ENCODE assay signal across 1 cellular context in the genomic region with DNA sequence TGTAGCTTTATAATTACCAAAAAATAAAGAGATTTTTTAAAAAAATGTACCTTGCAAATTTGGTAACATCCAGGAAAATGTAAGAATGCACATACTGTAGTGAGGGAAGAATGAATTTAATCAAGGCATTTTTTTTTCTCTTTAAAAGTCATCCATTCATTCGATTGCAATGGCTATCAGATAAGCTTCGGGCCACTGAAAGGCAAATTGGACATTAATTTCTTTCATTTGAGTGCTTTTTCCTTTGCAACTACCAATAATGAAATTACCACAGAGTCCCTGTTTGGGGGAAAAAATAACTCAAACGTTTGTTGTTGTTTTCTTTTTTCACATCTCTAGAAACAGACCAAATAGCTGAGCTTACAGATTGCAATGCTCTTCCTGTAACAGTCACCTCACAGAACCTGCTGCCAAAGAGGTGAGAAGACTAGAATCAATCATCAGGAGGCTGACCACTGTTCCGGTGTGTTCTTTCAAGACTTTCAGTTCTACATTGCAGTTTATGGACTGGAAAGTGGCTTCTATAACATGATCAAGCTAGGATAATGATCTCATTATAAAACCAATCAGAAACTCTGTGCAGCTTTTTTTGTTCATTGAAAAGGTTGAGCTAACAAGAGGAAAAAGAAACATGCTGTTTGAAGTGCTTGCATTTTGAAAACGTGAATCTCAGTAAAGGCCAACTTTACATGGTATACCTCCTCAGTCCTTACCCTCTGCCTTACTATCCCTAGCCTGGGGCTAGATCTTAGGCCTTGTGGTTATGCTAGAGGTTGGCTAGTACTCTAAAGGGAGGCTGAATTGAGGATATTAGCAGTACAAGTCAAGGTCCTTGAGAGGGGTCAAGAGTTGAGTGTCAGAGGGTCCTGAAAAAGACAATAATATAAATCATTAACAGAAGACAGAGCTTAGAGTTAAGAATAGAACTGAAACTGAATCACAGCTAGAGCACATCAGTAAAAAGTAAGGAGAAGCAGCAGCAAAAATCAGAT.
TF ChIP-seq lines count a peak whose summit lies in the region.

No MANE protein-coding gene starts in this region.

TF ChIP-seq in GM12878, 131 proteins besides CTCF, POLR2A, EP300 and RAD21 (continued from another document and continues in another):
- TF ChIP-seq, protein P1, sequence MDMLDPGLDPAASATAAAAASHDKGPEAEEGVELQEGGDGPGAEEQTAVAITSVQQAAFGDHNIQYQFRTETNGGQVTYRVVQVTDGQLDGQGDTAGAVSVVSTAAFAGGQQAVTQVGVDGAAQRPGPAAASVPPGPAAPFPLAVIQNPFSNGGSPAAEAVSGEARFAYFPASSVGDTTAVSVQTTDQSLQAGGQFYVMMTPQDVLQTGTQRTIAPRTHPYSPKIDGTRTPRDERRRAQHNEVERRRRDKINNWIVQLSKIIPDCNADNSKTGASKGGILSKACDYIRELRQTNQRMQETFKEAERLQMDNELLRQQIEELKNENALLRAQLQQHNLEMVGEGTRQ (IDR thresholded peaks at IDR 0.05; ENCODE audit: borderline replicate concordance, low read depth, low read length): no peak
- TF ChIP-seq NFYA (IDR thresholded peaks at IDR 0.05; ENCODE audit: borderline replicate concordance, low read depth, low read length) (no peak), NFIC (IDR thresholded peaks at IDR 0.05; ENCODE audit: low read depth, low read length) (no peak), ZNF622 (IDR thresholded peaks at IDR 0.05) (no peak), EZH2 (IDR thresholded peaks at IDR 0.05; ENCODE audit: borderline replicate concordance, control insufficient read depth, low read depth, low read length) (no peak), ATF7 (IDR thresholded peaks at IDR 0.05; ENCODE audit: low read depth) (peak; percentile 87), MEF2A (IDR thresholded peaks at IDR 0.05; ENCODE audit: insufficient read depth, low read depth, low read length) (no peak), E4F1 (IDR thresholded peaks at IDR 0.05; ENCODE audit: borderline replicate concordance, partially characterized antibody) (no peak), KDM1A (IDR thresholded peaks at IDR 0.05; ENCODE audit: borderline replicate concordance) (no peak), ELK1 (IDR thresholded peaks at IDR 0.05; ENCODE audit: low read depth, low read length) (no peak), MTA3 (IDR thresholded peaks at IDR 0.05; ENCODE audit: borderline replicate concordance, low read length) (no peak), BRCA1 (IDR thresholded peaks at IDR 0.05; ENCODE audit: low read depth, low read length) (no peak), ASH2L (IDR thresholded peaks at IDR 0.05; ENCODE audit: borderline replicate concordance, low read depth) (no peak), CHD1 (IDR thresholded peaks at IDR 0.05; ENCODE audit: low read depth, low read length) (no peak), REST (IDR thresholded peaks at IDR 0.05; ENCODE audit: low read depth, low read length) (no peak), TAF1 (IDR thresholded peaks at IDR 0.05; ENCODE audit: borderline replicate concordance, low read depth, low read length) (no peak), BMI1 (IDR thresholded peaks at IDR 0.05; ENCODE audit: borderline replicate concordance) (peak; percentile 62), ZNF592 (IDR thresholded peaks at IDR 0.05) (no peak), IKZF2 (IDR thresholded peaks at IDR 0.05) (peak; percentile 73 to 85; a peak in 3 of 4 replicates), CBX3 (IDR thresholded peaks at IDR 0.05; ENCODE audit: borderline replicate concordance, low read depth) (no peak), TARDBP (IDR thresholded peaks at IDR 0.05; ENCODE audit: borderline replicate concordance) (no peak), EGR1 (IDR thresholded peaks at IDR 0.05; ENCODE audit: borderline replicate concordance in 1 of 2, low read depth in 2 of 2, low read length in 2 of 2) (no peak), CBX5 (IDR thresholded peaks at IDR 0.05; ENCODE audit: low read depth) (no peak)
- TF ChIP-seq, protein P2, sequence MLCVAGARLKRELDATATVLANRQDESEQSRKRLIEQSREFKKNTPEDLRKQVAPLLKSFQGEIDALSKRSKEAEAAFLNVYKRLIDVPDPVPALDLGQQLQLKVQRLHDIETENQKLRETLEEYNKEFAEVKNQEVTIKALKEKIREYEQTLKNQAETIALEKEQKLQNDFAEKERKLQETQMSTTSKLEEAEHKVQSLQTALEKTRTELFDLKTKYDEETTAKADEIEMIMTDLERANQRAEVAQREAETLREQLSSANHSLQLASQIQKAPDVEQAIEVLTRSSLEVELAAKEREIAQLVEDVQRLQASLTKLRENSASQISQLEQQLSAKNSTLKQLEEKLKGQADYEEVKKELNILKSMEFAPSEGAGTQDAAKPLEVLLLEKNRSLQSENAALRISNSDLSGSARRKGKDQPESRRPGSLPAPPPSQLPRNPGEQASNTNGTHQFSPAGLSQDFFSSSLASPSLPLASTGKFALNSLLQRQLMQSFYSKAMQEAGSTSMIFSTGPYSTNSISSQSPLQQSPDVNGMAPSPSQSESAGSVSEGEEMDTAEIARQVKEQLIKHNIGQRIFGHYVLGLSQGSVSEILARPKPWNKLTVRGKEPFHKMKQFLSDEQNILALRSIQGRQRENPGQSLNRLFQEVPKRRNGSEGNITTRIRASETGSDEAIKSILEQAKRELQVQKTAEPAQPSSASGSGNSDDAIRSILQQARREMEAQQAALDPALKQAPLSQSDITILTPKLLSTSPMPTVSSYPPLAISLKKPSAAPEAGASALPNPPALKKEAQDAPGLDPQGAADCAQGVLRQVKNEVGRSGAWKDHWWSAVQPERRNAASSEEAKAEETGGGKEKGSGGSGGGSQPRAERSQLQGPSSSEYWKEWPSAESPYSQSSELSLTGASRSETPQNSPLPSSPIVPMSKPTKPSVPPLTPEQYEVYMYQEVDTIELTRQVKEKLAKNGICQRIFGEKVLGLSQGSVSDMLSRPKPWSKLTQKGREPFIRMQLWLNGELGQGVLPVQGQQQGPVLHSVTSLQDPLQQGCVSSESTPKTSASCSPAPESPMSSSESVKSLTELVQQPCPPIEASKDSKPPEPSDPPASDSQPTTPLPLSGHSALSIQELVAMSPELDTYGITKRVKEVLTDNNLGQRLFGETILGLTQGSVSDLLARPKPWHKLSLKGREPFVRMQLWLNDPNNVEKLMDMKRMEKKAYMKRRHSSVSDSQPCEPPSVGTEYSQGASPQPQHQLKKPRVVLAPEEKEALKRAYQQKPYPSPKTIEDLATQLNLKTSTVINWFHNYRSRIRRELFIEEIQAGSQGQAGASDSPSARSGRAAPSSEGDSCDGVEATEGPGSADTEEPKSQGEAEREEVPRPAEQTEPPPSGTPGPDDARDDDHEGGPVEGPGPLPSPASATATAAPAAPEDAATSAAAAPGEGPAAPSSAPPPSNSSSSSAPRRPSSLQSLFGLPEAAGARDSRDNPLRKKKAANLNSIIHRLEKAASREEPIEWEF (IDR thresholded peaks at IDR 0.05; ENCODE audit: insufficient replicate concordance, low read depth, low read length): no peak
- TF ChIP-seq, protein P3, sequence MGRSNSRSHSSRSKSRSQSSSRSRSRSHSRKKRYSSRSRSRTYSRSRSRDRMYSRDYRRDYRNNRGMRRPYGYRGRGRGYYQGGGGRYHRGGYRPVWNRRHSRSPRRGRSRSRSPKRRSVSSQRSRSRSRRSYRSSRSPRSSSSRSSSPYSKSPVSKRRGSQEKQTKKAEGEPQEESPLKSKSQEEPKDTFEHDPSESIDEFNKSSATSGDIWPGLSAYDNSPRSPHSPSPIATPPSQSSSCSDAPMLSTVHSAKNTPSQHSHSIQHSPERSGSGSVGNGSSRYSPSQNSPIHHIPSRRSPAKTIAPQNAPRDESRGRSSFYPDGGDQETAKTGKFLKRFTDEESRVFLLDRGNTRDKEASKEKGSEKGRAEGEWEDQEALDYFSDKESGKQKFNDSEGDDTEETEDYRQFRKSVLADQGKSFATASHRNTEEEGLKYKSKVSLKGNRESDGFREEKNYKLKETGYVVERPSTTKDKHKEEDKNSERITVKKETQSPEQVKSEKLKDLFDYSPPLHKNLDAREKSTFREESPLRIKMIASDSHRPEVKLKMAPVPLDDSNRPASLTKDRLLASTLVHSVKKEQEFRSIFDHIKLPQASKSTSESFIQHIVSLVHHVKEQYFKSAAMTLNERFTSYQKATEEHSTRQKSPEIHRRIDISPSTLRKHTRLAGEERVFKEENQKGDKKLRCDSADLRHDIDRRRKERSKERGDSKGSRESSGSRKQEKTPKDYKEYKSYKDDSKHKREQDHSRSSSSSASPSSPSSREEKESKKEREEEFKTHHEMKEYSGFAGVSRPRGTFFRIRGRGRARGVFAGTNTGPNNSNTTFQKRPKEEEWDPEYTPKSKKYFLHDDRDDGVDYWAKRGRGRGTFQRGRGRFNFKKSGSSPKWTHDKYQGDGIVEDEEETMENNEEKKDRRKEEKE (IDR thresholded peaks at IDR 0.05): no peak
- TF ChIP-seq, protein P4, sequence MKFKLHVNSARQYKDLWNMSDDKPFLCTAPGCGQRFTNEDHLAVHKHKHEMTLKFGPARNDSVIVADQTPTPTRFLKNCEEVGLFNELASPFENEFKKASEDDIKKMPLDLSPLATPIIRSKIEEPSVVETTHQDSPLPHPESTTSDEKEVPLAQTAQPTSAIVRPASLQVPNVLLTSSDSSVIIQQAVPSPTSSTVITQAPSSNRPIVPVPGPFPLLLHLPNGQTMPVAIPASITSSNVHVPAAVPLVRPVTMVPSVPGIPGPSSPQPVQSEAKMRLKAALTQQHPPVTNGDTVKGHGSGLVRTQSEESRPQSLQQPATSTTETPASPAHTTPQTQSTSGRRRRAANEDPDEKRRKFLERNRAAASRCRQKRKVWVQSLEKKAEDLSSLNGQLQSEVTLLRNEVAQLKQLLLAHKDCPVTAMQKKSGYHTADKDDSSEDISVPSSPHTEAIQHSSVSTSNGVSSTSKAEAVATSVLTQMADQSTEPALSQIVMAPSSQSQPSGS (IDR thresholded peaks at IDR 0.05; ENCODE audit: low read length): no peak
